In genomic region chr2:170822885-170823799, GRCh38 we compare ENCODE assay signal across 1 cellular context.
TF ChIP-seq lines count a peak whose summit lies in the region.

No MANE protein-coding gene starts in this region.

TF ChIP-seq in K562, 482 proteins besides CTCF, POLR2A, EP300 and RAD21 (continued from another document and continues in another):
- peak; percentile 96 for TF ChIP-seq CCNT2 (IDR thresholded peaks at IDR 0.05; ENCODE audit: borderline replicate concordance, extremely low read depth, insufficient read length, low read depth, low read length)
- TF ChIP-seq ARID3A (IDR thresholded peaks at IDR 0.05; ENCODE audit: borderline replicate concordance, low read depth, low read length) = peak; percentile 27; the same call in 1 of the 2 replicates
- TF ChIP-seq WHSC1 (IDR thresholded peaks at IDR 0.05; ENCODE audit: low read length) = no peak
- TF ChIP-seq BRCA1 (IDR thresholded peaks at IDR 0.05) = no peak
- no peak for TF ChIP-seq BRCA1 (CRISPR knock-in tag; IDR thresholded peaks at IDR 0.05)
- TF ChIP-seq FOXM1 (IDR thresholded peaks at IDR 0.05; ENCODE audit: low read depth) = peak; percentile 74
- TF ChIP-seq FOXM1 (CRISPR knock-in tag; IDR thresholded peaks at IDR 0.05; ENCODE audit: low read depth) = no peak
- peak; percentile 53 for TF ChIP-seq RBFOX2 (IDR thresholded peaks at IDR 0.05; ENCODE audit: low read depth, low read length)
- TF ChIP-seq CBX1 (IDR thresholded peaks at IDR 0.05; ENCODE audit: low read depth) = 0 out of 2 replicates have a peak, but pooled peaks have one; percentile 58
- TF ChIP-seq CREB3L1 (IDR thresholded peaks at IDR 0.05; ENCODE audit: borderline replicate concordance, low read depth) = no peak
- TF ChIP-seq CLOCK (CRISPR knock-in tag; IDR thresholded peaks at IDR 0.05; ENCODE audit: borderline replicate concordance) = no peak
- no peak for TF ChIP-seq PATZ1 (CRISPR knock-in tag; IDR thresholded peaks at IDR 0.05; ENCODE audit: borderline replicate concordance)
- TF ChIP-seq RERE (CRISPR knock-in tag; IDR thresholded peaks at IDR 0.05; ENCODE audit: borderline replicate concordance) = no peak
- peak; percentile 95 for TF ChIP-seq CXXC5 (CRISPR knock-in tag; IDR thresholded peaks at IDR 0.05)
- TF ChIP-seq RNF2 (IDR thresholded peaks at IDR 0.05) = 0 out of 2 replicates have a peak, but pooled peaks have one; percentile 42
- no peak for TF ChIP-seq YBX1 (IDR thresholded peaks at IDR 0.05)
- no peak for TF ChIP-seq FOXJ3 (CRISPR knock-in tag; IDR thresholded peaks at IDR 0.05)
- TF ChIP-seq SIN3A (IDR thresholded peaks at IDR 0.05; ENCODE audit: borderline replicate concordance in 2 of 2, control insufficient read depth in 1 of 2, low read depth in 2 of 2, low read length in 2 of 2) = no peak
- TF ChIP-seq MCM2 (IDR thresholded peaks at IDR 0.05; ENCODE audit: low read depth) = no peak
- no peak for TF ChIP-seq IRF1 (CRISPR knock-in tag; IDR thresholded peaks at IDR 0.05; ENCODE audit: borderline replicate concordance)
- TF ChIP-seq ATF4 (CRISPR knock-in tag; IDR thresholded peaks at IDR 0.05) = no peak
- TF ChIP-seq THRB (CRISPR knock-in tag; conservative IDR thresholded peaks at IDR 0.05) = no peak
- TF ChIP-seq ZNF707 (CRISPR knock-in tag; conservative IDR thresholded peaks at IDR 0.05) = no peak
- TF ChIP-seq HSF4 (CRISPR knock-in tag; IDR thresholded peaks at IDR 0.05; ENCODE audit: borderline replicate concordance) = no peak
- no peak for TF ChIP-seq MAFG (tag; conservative IDR thresholded peaks at IDR 0.05)
- TF ChIP-seq NCOR1 (IDR thresholded peaks at IDR 0.05) = peak; percentile 88
- TF ChIP-seq CBFA2T2 (conservative IDR thresholded peaks at IDR 0.05) = peak; percentile 86
- 0 out of 2 replicates have a peak, but pooled peaks have one; percentile 36 for TF ChIP-seq HES1 (IDR thresholded peaks at IDR 0.05; ENCODE audit: low read depth)
- TF ChIP-seq PKNOX1 (IDR thresholded peaks at IDR 0.05) = peak; percentile 21; the same call in 1 of the 2 replicates
- peak in 1 of 2 experiments; percentile 85; a peak in 1 of 4 replicates for TF ChIP-seq ZMIZ1 (IDR thresholded peaks at IDR 0.05; ENCODE audit: low read depth in 2 of 2, low read length in 2 of 2)
- peak; percentile 45; the same call in 1 of the 2 replicates for TF ChIP-seq ETV5 (CRISPR knock-in tag; IDR thresholded peaks at IDR 0.05; ENCODE audit: low read depth)
